ENCODE assay signal across 8 cellular contexts in genomic region chr19:18204394-18205179, GRCh38. TPM values are rescaled to one million over a fixed set of nuclear protein-coding genes. Genes with fewer than 3 reads are reported as not detected.
DNase-seq lines count a peak whose midpoint lies in the region; ATAC-seq, FAIRE-seq and TF ChIP-seq lines count a peak whose summit lies in the region.

No MANE protein-coding gene starts in this region.

- peaks cover 0 to 11% (median 2%) of the 10 kb centered on the region in 7 donors for H3K27me3 ChIP-seq in heart right ventricle

- H3K36me3 ChIP-seq in heart right ventricle = peaks cover 0 to 22% (median 8%) of the 10 kb centered on the region in 9 donors

- peak; percentile 4 for ATAC-seq in HG02588 (IDR thresholded peaks at IDR 0.05; ENCODE audit: unreplicated experiment)
- peak; percentile 6 to 58 (median 29) for ATAC-seq in heart right ventricle

- H3K4me1 ChIP-seq in heart right ventricle = peaks cover 11 to 35% (median 22%) of the 10 kb centered on the region in 9 donors

- intact Hi-C loops in heart right ventricle (cut with DNase I) = loop anchor here in 9 of 10 donors (1.0 to 10.0 kb wide), 13 partner anchors 12 to 210 kb away; partner anchors contain the start of genes LSM4 (in 3 of the 9), SSBP4 (in 3 of the 9), LRRC25 (in 1 of the 9) and PDE4C (in 1 of the 9)

- 0 to 1% methylated on average over 22 of the region's 22 CpGs for WGBS in heart right ventricle, 2 donors

- DNase-seq in NCI-H2196 (lab: John Stamatoyannopoulos, UW; ENCODE audit: unreplicated experiment) (peak; percentile 88), NCI-H2196 treated with DMSO at 0.1 percent for 48 hours (lab: John Stamatoyannopoulos, UW; ENCODE audit: unreplicated experiment) (no peak), NCI-H510A (lab: John Stamatoyannopoulos, UW) (peak; percentile 78), heart right ventricle (peak; percentile 43 to 80), pulmonary artery endothelial cell (ENCODE audit: low read depth, low spot score) (peak; percentile 17), frontal cortex (ENCODE audit: low spot score in 2 of 2) (no peak)
- DNase-seq in activated naive CD4-positive, alpha-beta T cell treated with Interleukin-2 at 50 U/mL for 16 hours = peak; percentile 44

- no peaks in the 10 kb centered on the region for H3K9me3 ChIP-seq in heart right ventricle

- TF ChIP-seq CTCF in heart right ventricle (IDR thresholded peaks at IDR 0.05) = no peak

- peak overlapping the region; percentile 94 to 100 (median 97) for H3K27ac ChIP-seq in heart right ventricle

- peak overlapping the region; percentile 40 to 80 (median 65) for H3K4me3 ChIP-seq in heart right ventricle

- no peak for FAIRE-seq in frontal cortex (lab: Jason Lieb, UNC)

RNA-seq across cellular contexts. Expression of gene RAB3A, which starts 0.7 kb away (rescaled TPM):
- total RNA-seq in heart right ventricle (10 to 100 TPM; 24.1 to 36.3 (median 31.4) TPM), pulmonary artery endothelial cell (0.99 TPM in 2 replicates), frontal cortex (42.0 TPM)
- 10 to 100 TPM in 1 of 2 donors, 1 to 10 TPM in 1; 7.8 to 16.7 TPM for polyA plus RNA-seq in heart right ventricle

RNA-seq across cellular contexts. Expression of gene MPV17L2, which starts 11.6 kb away (rescaled TPM):
- total RNA-seq in heart right ventricle = 10 to 100 TPM; 10.6 to 16.5 (median 14.5) TPM
- polyA plus RNA-seq in heart right ventricle = 10 to 100 TPM; 23.0 to 61.9 TPM
- total RNA-seq in pulmonary artery endothelial cell = 10.3 and 13.0 TPM in 2 replicates
- total RNA-seq in frontal cortex = 4.5 TPM

RNA-seq across cellular contexts. Expression of gene PDE4C, which starts 21.7 kb away (rescaled TPM):
- total RNA-seq in heart right ventricle = 1 to 10 TPM in 4 of 10 donors, under 1 TPM in 6; 0.30 to 4.2 (median 0.85) TPM
- 1 to 10 TPM; 1.2 to 6.3 TPM for polyA plus RNA-seq in heart right ventricle
- 0.04 and 0.20 TPM in 2 replicates for total RNA-seq in pulmonary artery endothelial cell
- 1.2 TPM for total RNA-seq in frontal cortex

RNA-seq across cellular contexts. Expression of gene IFI30, which starts 31.0 kb away (rescaled TPM):
- total RNA-seq in heart right ventricle = 100 to 1,000 TPM in 1 of 10 donors, 10 to 100 TPM in 7, 1 to 10 TPM in 2; 6.5 to 241 (median 11.9) TPM
- polyA plus RNA-seq in heart right ventricle = 10 to 100 TPM in 1 of 2 donors, 1 to 10 TPM in 1; 9.7 to 31.2 TPM
- total RNA-seq in pulmonary artery endothelial cell = 2.2 and 2.4 TPM in 2 replicates
- total RNA-seq in frontal cortex = 0.41 TPM

RNA-seq across cellular contexts. Expression of gene PIK3R2, which starts 51.6 kb away (rescaled TPM):
- total RNA-seq in heart right ventricle (10 to 100 TPM; 15.7 to 29.1 (median 22.3) TPM), pulmonary artery endothelial cell (2.4 and 2.8 TPM in 2 replicates), frontal cortex (24.9 TPM)
- polyA plus RNA-seq in heart right ventricle = 1 to 10 TPM; 2.3 to 6.7 TPM

Comparison
In these comparisons a context has a peak if more than half of its experiments do, and no peak if none do; other contexts are left out.
1. DNase-seq: peak in NCI-H2196 (single experiment), NCI-H510A (single experiment), activated naive CD4-positive, alpha-beta T cell treated with Interleukin-2 at 50 U/mL for 16 hours (single experiment), heart right ventricle (2 of 2) and pulmonary artery endothelial cell (single experiment); none in NCI-H2196 treated with DMSO at 0.1 percent for 48 hours (single experiment) and frontal cortex (0 of 2).
2. RNA of gene RAB3A, which starts 0.7 kb away (total RNA-seq): 42.0 TPM in frontal cortex (single experiment) and 24.1 to 36.3 TPM in heart right ventricle; 0.99 TPM in pulmonary artery endothelial cell; every median in the first group is over 10 times any median in the second.